Comparison of ENCODE assay signal across 10 cellular contexts in genomic region chr13:46134961-46135522, GRCh38. TPM values are rescaled to one million over a fixed set of nuclear protein-coding genes. Genes with fewer than 3 reads are reported as not detected.
A peak's percentile ranks its signal among the peaks of the same experiment; 100 is the strongest.
DNase-seq lines count a peak whose midpoint lies in the region; ATAC-seq and TF ChIP-seq lines count a peak whose summit lies in the region.
"Had no signal": no experiment of that assay in that cellular context is flagged by ENCODE, and none has a peak within 500 bp of the region (broad histone marks: within the 10 kb centered on the region; RNA-seq: fewer than 3 reads in every experiment).

No MANE protein-coding gene starts in this region.

- DNase-seq in activated naive CD4-positive, alpha-beta T cell treated with anti-CD3 and anti-CD28 coated beads, Interleukin-2, amount 50 U/mL, for 72 hours (ENCODE audit: low spot score in 2 of 2): no peak
- no peak for DNase-seq in activated naive CD4-positive, alpha-beta T cell treated with anti-CD3 and anti-CD28 coated beads, Interleukin-2, amount 10 ng/mL, durations not matched to agents 7 days and 5 days
- DNase-seq in RWPE2 (ENCODE audit: low spot score) (no peak), iPS DF 6.9 (ENCODE audit: low read depth, low spot score) (peak; percentile 35), upper lobe of left lung (peak in 1 of 2 donors; percentile 65), T-helper 9 cell (no peak), endothelial cell (ENCODE audit: low spot score) (no peak), 8988T (no peak)
- DNase-seq: C1 segment of cervical spinal cord, testis had no signal

- TF ChIP-seq CTCF in RWPE2 (IDR thresholded peaks at IDR 0.05; ENCODE audit: poor library complexity, severe bottlenecking): no peak
- no peak for TF ChIP-seq CTCF in upper lobe of left lung (IDR thresholded peaks at IDR 0.05)
- TF ChIP-seq CTCF in endothelial cell (IDR thresholded peaks at IDR 0.05; ENCODE audit: unreplicated experiment): no peak

- peak overlapping the region; percentile 55 to 93 for H3K27ac Mint-ChIP-seq in activated naive CD4-positive, alpha-beta T cell treated with anti-CD3 and anti-CD28 coated beads, Interleukin-2, amount 50 U/mL, for 72 hours
- no peak overlapping the region for H3K27ac Mint-ChIP-seq in activated naive CD4-positive, alpha-beta T cell treated with anti-CD3 and anti-CD28 coated beads, Interleukin-2, amount 10 ng/mL, durations not matched to agents 7 days and 5 days
- no peak overlapping the region for H3K27ac Mint-ChIP-seq in endothelial cell (ENCODE audit: unreplicated experiment)

- no peaks in the 10 kb centered on the region for H3K27me3 ChIP-seq in RWPE2 (ENCODE audit: insufficient read depth, poor library complexity, severe bottlenecking)
- no peaks in the 10 kb centered on the region for H3K27me3 ChIP-seq in iPS DF 6.9 (ENCODE audit: control insufficient read depth, insufficient read depth, low read length)
- H3K27me3 ChIP-seq in upper lobe of left lung: no peaks in the 10 kb centered on the region
- H3K27me3 ChIP-seq: testis had no signal

- peaks cover 14% of the 10 kb centered on the region for H3K4me1 Mint-ChIP-seq in activated naive CD4-positive, alpha-beta T cell treated with anti-CD3 and anti-CD28 coated beads, Interleukin-2, amount 10 ng/mL, durations not matched to agents 7 days and 5 days
- peaks cover 10% of the 10 kb centered on the region for H3K4me1 Mint-ChIP-seq in endothelial cell (ENCODE audit: unreplicated experiment)

- H3K4me3 Mint-ChIP-seq in activated naive CD4-positive, alpha-beta T cell treated with anti-CD3 and anti-CD28 coated beads, Interleukin-2, amount 10 ng/mL, durations not matched to agents 7 days and 5 days: no peak overlapping the region
- no peak overlapping the region for H3K4me3 Mint-ChIP-seq in endothelial cell (ENCODE audit: unreplicated experiment)

- H3K27ac ChIP-seq in RWPE2 (ENCODE audit: poor library complexity, severe bottlenecking) (no peak overlapping the region), iPS DF 6.9 (ENCODE audit: low read length) (no peak overlapping the region), upper lobe of left lung (peak overlapping the region in 2 of 4 donors; percentile 4 to 35)
- H3K27ac ChIP-seq: testis had no signal

- H3K4me3 ChIP-seq in RWPE2 (ENCODE audit: severe bottlenecking): no peak overlapping the region
- no peak overlapping the region for H3K4me3 ChIP-seq in iPS DF 6.9 (ENCODE audit: low read length)
- H3K4me3 ChIP-seq in upper lobe of left lung: no peak overlapping the region
- H3K4me3 ChIP-seq: testis had no signal

- H3K4me1 ChIP-seq in RWPE2 (ENCODE audit: insufficient read depth, poor library complexity, severe bottlenecking) (peaks cover 10% of the 10 kb centered on the region), iPS DF 6.9 (ENCODE audit: control insufficient read depth, insufficient read depth, low read length) (peaks cover 1% of the 10 kb centered on the region; the same call in 1 of the 2 replicates), upper lobe of left lung (peaks cover 0 to 11% (median 0%) of the 10 kb centered on the region in 4 donors)
- H3K4me1 ChIP-seq: testis had no signal

- TF ChIP-seq EP300 in upper lobe of left lung (IDR thresholded peaks at IDR 0.05): peak in 1 of 4 donors; percentile 47

- no CpG with 5 or more reads among the region's 4 CpGs for WGBS in iPS DF 6.9 (ENCODE audit: insufficient coverage, insufficient read length)
- 50 to 63% methylated on average over 4 of the region's 4 CpGs for WGBS in upper lobe of left lung, 2 donors

- no peak for TF ChIP-seq POLR2A in upper lobe of left lung (IDR thresholded peaks at IDR 0.05)

- peak; percentile 16 to 31 for ATAC-seq in activated naive CD4-positive, alpha-beta T cell treated with anti-CD3 and anti-CD28 coated beads, Interleukin-2, amount 50 U/mL, for 72 hours
- peak; percentile 89 for ATAC-seq in RWPE2 (ENCODE audit: low read depth)
- peak; percentile 64 to 89 for ATAC-seq in upper lobe of left lung (ENCODE audit: low FRiP score in 2 of 2)

- CTCF ChIA-PET in activated naive CD4-positive, alpha-beta T cell treated with anti-CD3 and anti-CD28 coated beads, Interleukin-2, amount 10 ng/mL, durations not matched to agents 7 days and 5 days (lab: Charles Lee): no interaction called here

- H3K36me3 Mint-ChIP-seq in activated naive CD4-positive, alpha-beta T cell treated with anti-CD3 and anti-CD28 coated beads, Interleukin-2, amount 50 U/mL, for 72 hours: peaks cover 11 to 47% of the 10 kb centered on the region in 2 donors
- peaks cover 83% of the 10 kb centered on the region for H3K36me3 Mint-ChIP-seq in activated naive CD4-positive, alpha-beta T cell treated with anti-CD3 and anti-CD28 coated beads, Interleukin-2, amount 10 ng/mL, durations not matched to agents 7 days and 5 days
- no peaks in the 10 kb centered on the region for H3K36me3 Mint-ChIP-seq in endothelial cell (ENCODE audit: low read depth, unreplicated experiment)

- H3K9me3 ChIP-seq in RWPE2 (ENCODE audit: severe bottlenecking): no peaks in the 10 kb centered on the region
- no peaks in the 10 kb centered on the region for H3K9me3 ChIP-seq in iPS DF 6.9 (ENCODE audit: control insufficient read depth, insufficient read depth, low read length)
- H3K9me3 ChIP-seq in upper lobe of left lung: no peaks in the 10 kb centered on the region
- H3K9me3 ChIP-seq: testis had no signal

- H3K27me3 Mint-ChIP-seq in activated naive CD4-positive, alpha-beta T cell treated with anti-CD3 and anti-CD28 coated beads, Interleukin-2, amount 10 ng/mL, durations not matched to agents 7 days and 5 days: no peaks in the 10 kb centered on the region
- H3K27me3 Mint-ChIP-seq in endothelial cell (ENCODE audit: unreplicated experiment): peaks cover 3% of the 10 kb centered on the region

- H3K36me3 ChIP-seq in RWPE2 (ENCODE audit: low read depth) (no peaks in the 10 kb centered on the region), iPS DF 6.9 (ENCODE audit: control insufficient read depth, insufficient read depth, low read length) (no peaks in the 10 kb centered on the region), upper lobe of left lung (peaks cover 0 to 14% (median 6%) of the 10 kb centered on the region in 4 donors)

- H3K9me3 Mint-ChIP-seq in activated naive CD4-positive, alpha-beta T cell treated with anti-CD3 and anti-CD28 coated beads, Interleukin-2, amount 50 U/mL, for 72 hours: no peaks in the 10 kb centered on the region
- H3K9me3 Mint-ChIP-seq in activated naive CD4-positive, alpha-beta T cell treated with anti-CD3 and anti-CD28 coated beads, Interleukin-2, amount 10 ng/mL, durations not matched to agents 7 days and 5 days: no peaks in the 10 kb centered on the region
- no peaks in the 10 kb centered on the region for H3K9me3 Mint-ChIP-seq in endothelial cell (ENCODE audit: unreplicated experiment)

RNA-seq across cellular contexts. Expression of gene CPB2, which starts 30.2 kb away (rescaled TPM):
- not detected for total RNA-seq in activated naive CD4-positive, alpha-beta T cell treated with anti-CD3 and anti-CD28 coated beads, Interleukin-2, amount 50 U/mL, for 72 hours
- total RNA-seq in upper lobe of left lung (100 to 1,000 TPM in 1 of 6 donors, 10 to 100 TPM in 4, 1 to 10 TPM in 1; 2.1 to 114 (median 21.3) TPM), endothelial cell (ENCODE audit: unreplicated experiment) (not detected)
- total RNA-seq: testis had no signal

RNA-seq across cellular contexts. Expression of gene LCP1, which starts 46.9 kb away (rescaled TPM):
- 1,000 to 10,000 TPM in 1 of 2 donors, 100 to 1,000 TPM in 1; 761 to 1,053 TPM for total RNA-seq in activated naive CD4-positive, alpha-beta T cell treated with anti-CD3 and anti-CD28 coated beads, Interleukin-2, amount 50 U/mL, for 72 hours
- total RNA-seq in upper lobe of left lung (100 to 1,000 TPM in 4 of 6 donors, 10 to 100 TPM in 2; 72.3 to 331 (median 129) TPM), endothelial cell (ENCODE audit: unreplicated experiment) (11.9 TPM)

Comparison
In these comparisons a context has a peak if more than half of its experiments do, and no peak if none do; other contexts are left out.
1. H3K27ac Mint-ChIP-seq: peak in activated naive CD4-positive, alpha-beta T cell treated with anti-CD3 and anti-CD28 coated beads, Interleukin-2, amount 50 U/mL, for 72 hours (2 of 2); none in activated naive CD4-positive, alpha-beta T cell treated with anti-CD3 and anti-CD28 coated beads, Interleukin-2, amount 10 ng/mL, durations not matched to agents 7 days and 5 days (single experiment) and endothelial cell (single experiment).
2. ATAC-seq: peak in every context shown above with its lines; median percentile 89 in RWPE2; 76 in upper lobe of left lung; 24 in activated naive CD4-positive, alpha-beta T cell treated with anti-CD3 and anti-CD28 coated beads, Interleukin-2, amount 50 U/mL, for 72 hours.